ENCODE assay signal across 2 cellular contexts in genomic region chr7:131603932-131604331, GRCh38.
TF ChIP-seq lines count a peak whose summit lies in the region.

No MANE protein-coding gene starts in this region.

TF ChIP-seq in IMR-90, 13 proteins besides CTCF, POLR2A, EP300 and RAD21:
- TF ChIP-seq SMC3 (IDR thresholded peaks at IDR 0.05; ENCODE audit: low read depth, low read length): no peak
- no peak for TF ChIP-seq MXI1 (IDR thresholded peaks at IDR 0.05; ENCODE audit: borderline replicate concordance, low read depth, low read length)
- no peak for TF ChIP-seq NFE2L2 (IDR thresholded peaks at IDR 0.05; ENCODE audit: low read depth, low read length)
- no peak for TF ChIP-seq CHD1 (IDR thresholded peaks at IDR 0.05; ENCODE audit: low read depth, low read length)
- no peak for TF ChIP-seq MAZ (IDR thresholded peaks at IDR 0.05; ENCODE audit: borderline replicate concordance, low read depth, low read length)
- TF ChIP-seq ELK1 (IDR thresholded peaks at IDR 0.05; ENCODE audit: borderline replicate concordance, low read depth, low read length): no peak
- TF ChIP-seq USF2 (IDR thresholded peaks at IDR 0.05; ENCODE audit: low read depth, low read length): no peak
- no peak for TF ChIP-seq RCOR1 (IDR thresholded peaks at IDR 0.05; ENCODE audit: insufficient replicate concordance, low read length)
- TF ChIP-seq RFX5 (IDR thresholded peaks at IDR 0.05; ENCODE audit: low read depth, low read length): no peak
- TF ChIP-seq CEBPB (IDR thresholded peaks at IDR 0.05; ENCODE audit: low read depth, low read length): no peak
- TF ChIP-seq FOS (IDR thresholded peaks at IDR 0.05; ENCODE audit: low read depth, low read length): no peak
- TF ChIP-seq BHLHE40 (IDR thresholded peaks at IDR 0.05; ENCODE audit: low read depth, low read length): no peak
- TF ChIP-seq MAFK (IDR thresholded peaks at IDR 0.05; ENCODE audit: low read depth, low read length): no peak

TF ChIP-seq in WTC11, 78 proteins besides CTCF, POLR2A, EP300 and RAD21:
- TF ChIP-seq SOX15 (CRISPR knock-in tag; IDR thresholded peaks at IDR 0.05): no peak
- no peak for TF ChIP-seq NFYB (CRISPR knock-in tag; conservative IDR thresholded peaks at IDR 0.05; ENCODE audit: low read depth)
- TF ChIP-seq ZBTB43 (CRISPR knock-in tag; IDR thresholded peaks at IDR 0.05): no peak
- no peak for TF ChIP-seq NFATC4 (CRISPR knock-in tag; IDR thresholded peaks at IDR 0.05)
- TF ChIP-seq ZNF138 (CRISPR knock-in tag; conservative IDR thresholded peaks at IDR 0.05): no peak
- TF ChIP-seq ATF3 (CRISPR knock-in tag; conservative IDR thresholded peaks at IDR 0.05): no peak
- TF ChIP-seq ZNF219 (CRISPR knock-in tag; IDR thresholded peaks at IDR 0.05; ENCODE audit: borderline replicate concordance): no peak
- no peak for TF ChIP-seq PRRX2 (CRISPR knock-in tag; IDR thresholded peaks at IDR 0.05)
- no peak for TF ChIP-seq MAX (CRISPR knock-in tag; IDR thresholded peaks at IDR 0.05)
- TF ChIP-seq CREB1 (CRISPR knock-in tag; IDR thresholded peaks at IDR 0.05): no peak
- TF ChIP-seq ERG (CRISPR knock-in tag; IDR thresholded peaks at IDR 0.05): no peak
- TF ChIP-seq ZNF416 (CRISPR knock-in tag; IDR thresholded peaks at IDR 0.05): no peak
- TF ChIP-seq TP53 (CRISPR knock-in tag; IDR thresholded peaks at IDR 0.05): no peak
- TF ChIP-seq NR3C1 (CRISPR knock-in tag; conservative IDR thresholded peaks at IDR 0.05; ENCODE audit: low read depth): no peak
- no peak for TF ChIP-seq ZNF263 (CRISPR knock-in tag; IDR thresholded peaks at IDR 0.05; ENCODE audit: low read depth)
- no peak for TF ChIP-seq SMAD4 (CRISPR knock-in tag; IDR thresholded peaks at IDR 0.05)
- no peak for TF ChIP-seq FOXJ3 (CRISPR knock-in tag; IDR thresholded peaks at IDR 0.05; ENCODE audit: borderline replicate concordance)
- no peak for TF ChIP-seq MYBL2 (CRISPR knock-in tag; IDR thresholded peaks at IDR 0.05)
- no peak for TF ChIP-seq RORB (CRISPR knock-in tag; IDR thresholded peaks at IDR 0.05)
- no peak for TF ChIP-seq TCF7 (CRISPR knock-in tag; IDR thresholded peaks at IDR 0.05; ENCODE audit: low read depth)
TF ChIP-seq in WTC11: peak in this region for 0.
